ENCODE assay signal across 9 cellular contexts in the genomic region with DNA sequence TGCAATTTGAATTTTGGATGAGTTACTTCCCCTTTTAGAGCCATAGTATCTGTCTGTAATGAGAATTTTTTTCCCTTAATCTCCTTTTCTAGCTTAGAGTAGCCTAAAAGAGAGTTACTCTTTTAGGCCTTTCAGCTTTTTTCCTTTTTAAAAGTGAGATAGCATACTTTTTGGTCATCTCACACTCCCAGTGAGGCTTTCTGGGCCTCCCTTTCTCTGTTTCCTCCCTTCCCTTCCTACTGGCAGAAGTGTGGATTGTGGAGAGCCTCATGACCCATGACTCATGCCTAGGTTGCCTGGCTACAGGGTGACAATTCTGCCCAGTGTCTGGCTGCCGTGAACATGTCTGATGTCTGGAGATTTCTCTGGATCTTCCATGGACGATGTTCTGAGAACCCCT. TPM values are rescaled to one million over a fixed set of nuclear protein-coding genes. Genes with fewer than 3 reads are reported as not detected.
DNase-seq lines count a peak whose midpoint lies in the region; ATAC-seq and TF ChIP-seq lines count a peak whose summit lies in the region.
"Had no signal": no experiment of that assay in that cellular context is flagged by ENCODE, and none has a peak within 500 bp of the region (broad histone marks: within the 10 kb centered on the region; RNA-seq: fewer than 3 reads in every experiment).

No MANE protein-coding gene starts in this region.

- ATAC-seq in heart right ventricle (peak in 5 of 8 donors; percentile 51 to 86 (median 67)), HG03139 (IDR thresholded peaks at IDR 0.05; ENCODE audit: unreplicated experiment) (no peak), HG03159 (IDR thresholded peaks at IDR 0.05; ENCODE audit: unreplicated experiment) (no peak)

- no peak overlapping the region for H2AFZ ChIP-seq in MM.1S (ENCODE audit: low read length)

- H3K27me3 ChIP-seq in heart right ventricle (peaks cover 0 to 27% (median 13%) of the 10 kb centered on the region in 7 donors), skeletal muscle tissue (ENCODE audit: control insufficient read depth in 3 of 3, insufficient read depth in 3 of 3, low read length in 3 of 3) (peaks cover 0 to 3% (median 0%) of the 10 kb centered on the region in 3 donors), MM.1S (replicated peaks; ENCODE audit: insufficient read depth, low read length) (no peaks in the 10 kb centered on the region)
- H3K27me3 ChIP-seq: Peyer's patch had no signal

- H4K20me1 ChIP-seq in MM.1S (ENCODE audit: insufficient read depth, low read length): no peaks in the 10 kb centered on the region

- H3K4me2 ChIP-seq in MM.1S (ENCODE audit: low read depth, low read length): no peak overlapping the region

- no peaks in the 10 kb centered on the region for H3K79me2 ChIP-seq in MM.1S (ENCODE audit: low read length)

- TF ChIP-seq CTCF in heart right ventricle (IDR thresholded peaks at IDR 0.05) (no peak), MM.1S (IDR thresholded peaks at IDR 0.05; ENCODE audit: low read length) (no peak)

- peak; percentile 82 for DNase-seq in GM04504 (ENCODE audit: low read depth)
- peak; percentile 27 for DNase-seq in T1000 (lab: John Stamatoyannopoulos, UW)
- no peak for DNase-seq in heart right ventricle
- no peak for DNase-seq in MM.1S
- DNase-seq in stimulated activated naive CD4-positive, alpha-beta T cell treated with Interleukin-2 at 50 U/mL for 16 hours (lab: John Stamatoyannopoulos, UW): no peak

- peaks cover 0 to 11% (median 0%) of the 10 kb centered on the region in 9 donors for H3K4me1 ChIP-seq in heart right ventricle
- H3K4me1 ChIP-seq in skeletal muscle tissue (ENCODE audit: control insufficient read depth in 3 of 3, insufficient read depth in 3 of 3, low read length in 3 of 3): no peaks in the 10 kb centered on the region
- H3K4me1 ChIP-seq in MM.1S (ENCODE audit: low read length): no peaks in the 10 kb centered on the region
- H3K4me1 ChIP-seq: Peyer's patch had no signal

- intact Hi-C loops in heart right ventricle (cut with DNase I): no loop called here

- WGBS in heart right ventricle, 2 donors: 59% methylated on average over 2 of the region's 2 CpGs

- H3K9me3 ChIP-seq in heart right ventricle (no peaks in the 10 kb centered on the region), skeletal muscle tissue (ENCODE audit: control insufficient read depth in 3 of 3, low read length in 3 of 3) (no peaks in the 10 kb centered on the region), MM.1S (replicated peaks; ENCODE audit: insufficient read depth, low read length) (no peaks in the 10 kb centered on the region)
- H3K9me3 ChIP-seq: Peyer's patch had no signal

- H3K36me3 ChIP-seq in heart right ventricle: no peaks in the 10 kb centered on the region
- no peaks in the 10 kb centered on the region for H3K36me3 ChIP-seq in skeletal muscle tissue (ENCODE audit: control insufficient read depth in 3 of 3, insufficient read depth in 3 of 3, low read length in 3 of 3)
- H3K36me3 ChIP-seq in MM.1S (replicated peaks; ENCODE audit: insufficient read depth, low read length): no peaks in the 10 kb centered on the region
- H3K36me3 ChIP-seq: Peyer's patch had no signal

- H3K9me2 ChIP-seq in MM.1S (replicated peaks; ENCODE audit: insufficient read depth, low read length): no peaks in the 10 kb centered on the region

- H3K9ac ChIP-seq in skeletal muscle tissue (ENCODE audit: low read depth in 1 of 3, low read length in 3 of 3): no peak overlapping the region
- no peak overlapping the region for H3K9ac ChIP-seq in MM.1S (ENCODE audit: low read length)

- H3F3A ChIP-seq in MM.1S (ENCODE audit: insufficient read depth, low read length): no peaks in the 10 kb centered on the region

- H3K4me3 ChIP-seq in heart right ventricle (no peak overlapping the region), skeletal muscle tissue (ENCODE audit: low read length in 3 of 3) (no peak overlapping the region), MM.1S (ENCODE audit: low read length) (no peak overlapping the region)
- H3K4me3 ChIP-seq: Peyer's patch had no signal

- H3K27ac ChIP-seq in heart right ventricle (peak overlapping the region in 1 of 10 donors; percentile 45), skeletal muscle tissue (ENCODE audit: low read depth, low read length) (peak overlapping the region; percentile 37), MM.1S (ENCODE audit: low read length) (no peak overlapping the region)
- H3K27ac ChIP-seq: Peyer's patch had no signal

RNA-seq across cellular contexts. Expression of a gene that starts 15.2 kb away (rescaled TPM):
- total RNA-seq in heart right ventricle (under 1 TPM in 3 of 10 donors, not detected in 7; 0.19 to 0.25 (median 0.23) TPM), skeletal muscle tissue (0.52 TPM)
- under 1 TPM in 1 of 2 donors, not detected in 1; 0.01 TPM for polyA plus RNA-seq in heart right ventricle

RNA-seq across cellular contexts. Expression of a gene that starts 37.2 kb away (rescaled TPM):
- not detected for total RNA-seq in heart right ventricle
- not detected for polyA plus RNA-seq in heart right ventricle
- not detected for total RNA-seq in skeletal muscle tissue

RNA-seq across cellular contexts. Expression of a gene that starts 44.5 kb away (rescaled TPM):
- not detected for total RNA-seq in heart right ventricle
- not detected for polyA plus RNA-seq in heart right ventricle
- 3.1 TPM for total RNA-seq in skeletal muscle tissue
- total RNA-seq: Peyer's patch had no signal

RNA-seq across cellular contexts. Expression of a gene that starts 55.2 kb away (rescaled TPM):
- total RNA-seq in heart right ventricle (not detected), skeletal muscle tissue (not detected)
- polyA plus RNA-seq in heart right ventricle: not detected

Comparison
In these comparisons a context has a peak if more than half of its experiments do, and no peak if none do; other contexts are left out.
1. DNase-seq: peak in GM04504 (single experiment) and T1000 (single experiment); none in heart right ventricle (0 of 2), MM.1S (single experiment) and stimulated activated naive CD4-positive, alpha-beta T cell treated with Interleukin-2 at 50 U/mL for 16 hours (single experiment).
2. ATAC-seq: peak in heart right ventricle (5 of 8); none in HG03139 (single experiment) and HG03159 (single experiment).